Comparison of ENCODE assay signal across 11 cellular contexts in genomic region chr3:191762323-191762960, GRCh38.
DNase-seq lines count a peak whose midpoint lies in the region; ATAC-seq, FAIRE-seq and TF ChIP-seq lines count a peak whose summit lies in the region.
"Had no signal": no experiment of that assay in that cellular context is flagged by ENCODE, and none has a peak within 500 bp of the region (broad histone marks: within the 10 kb centered on the region; RNA-seq: fewer than 3 reads in every experiment).

No MANE protein-coding gene starts in this region.

- TF ChIP-seq CTCF in foreskin keratinocyte (conservative IDR thresholded peaks at IDR 0.05) (no peak), spleen (IDR thresholded peaks at IDR 0.05 in 8 of 11, conservative IDR thresholded peaks at IDR 0.05 in 3 of 11) (no peak), transverse colon (IDR thresholded peaks at IDR 0.05) (no peak)

- H3K27ac ChIP-seq in foreskin keratinocyte (no peak overlapping the region), spleen (peak overlapping the region in 6 of 8 donors; percentile 3 to 59 (median 46)), transverse colon (no peak overlapping the region)
- H3K27ac ChIP-seq: 22Rv1 had no signal

- H3K9me3 ChIP-seq in spleen (no peaks in the 10 kb centered on the region), transverse colon (no peaks in the 10 kb centered on the region)

- no peaks in the 10 kb centered on the region for H3K36me3 ChIP-seq in spleen
- H3K36me3 ChIP-seq in transverse colon: no peaks in the 10 kb centered on the region

- 39 to 60% (median 49%) methylated on average over 5 of the region's 5 CpGs for WGBS in spleen, 5 donors
- 34 to 39% methylated on average over 5 of the region's 5 CpGs for WGBS in transverse colon (ENCODE audit: low coverage in 1 of 2), 2 donors

- peak; percentile 85 for FAIRE-seq in RCC 7860 (lab: Jason Lieb, UNC)

- no peaks in the 10 kb centered on the region for H3K27me3 ChIP-seq in foreskin keratinocyte
- H3K27me3 ChIP-seq in spleen (replicated peaks in 1 of 7): no peaks in the 10 kb centered on the region
- no peaks in the 10 kb centered on the region for H3K27me3 ChIP-seq in transverse colon

- TF ChIP-seq POLR2A in spleen (IDR thresholded peaks at IDR 0.05) (no peak), transverse colon (IDR thresholded peaks at IDR 0.05) (no peak)

- H3K4me1 ChIP-seq in foreskin keratinocyte (peaks cover 6% of the 10 kb centered on the region), spleen (peaks cover 0 to 5% (median 0%) of the 10 kb centered on the region in 6 donors), transverse colon (no peaks in the 10 kb centered on the region)

- intact Hi-C loops in spleen (cut with DNase I; ENCODE audit: low total_unique reads): no loop called here
- intact Hi-C loops in transverse colon (cut with DNase I; ENCODE audit: low total_unique reads): no loop called here

- no peak overlapping the region for H3K4me3 ChIP-seq in spleen
- H3K4me3 ChIP-seq in transverse colon: no peak overlapping the region

- ATAC-seq in foreskin keratinocyte: peak; percentile 76

- TF ChIP-seq EP300 in transverse colon (IDR thresholded peaks at IDR 0.05; ENCODE audit: low read depth): no peak

- in situ Hi-C loops in transverse colon (cut with MboI; ENCODE audit: low pct_ligation_motif_present in 1 of 4, low pct_unique_long_range_greater_than_20kb in 1 of 4, low sequenced_read_pairs in 3 of 4): no loop called here

- DNase-seq in DMS 273 (lab: John Stamatoyannopoulos, UW; ENCODE audit: unreplicated experiment) (peak; percentile 5), DMS 273 treated with DMSO at 0.1 percent for 48 hours (lab: John Stamatoyannopoulos, UW) (no peak), RCC 7860 (ENCODE audit: low spot score) (peak; percentile 66), foreskin keratinocyte (peak; percentile 51 to 83), spleen (no peak), transverse colon (no peak), mucosa of gallbladder (ENCODE audit: low spot score) (no peak)
- DNase-seq in activated CD4-positive, CD25-positive, alpha-beta regulatory T cell (lab: John Stamatoyannopoulos, UW): no peak
- DNase-seq: activated naive CD8-positive, alpha-beta T cell treated with anti-CD3 and anti-CD28 coated beads for 36 hours; NCI-H1417 treated with DMSO at 0.1 percent for 48 hours had no signal

Comparison
In these comparisons a context has a peak if more than half of its experiments do, and no peak if none do; other contexts are left out.
1. DNase-seq: peak in DMS 273 (single experiment), RCC 7860 (single experiment) and foreskin keratinocyte (2 of 2); none in DMS 273 treated with DMSO at 0.1 percent for 48 hours (single experiment), spleen (single experiment), activated CD4-positive, CD25-positive, alpha-beta regulatory T cell (0 of 4), transverse colon (single experiment) and mucosa of gallbladder (single experiment).
2. H3K27ac ChIP-seq: peak in spleen (6 of 8); none in foreskin keratinocyte (single experiment) and transverse colon (0 of 4).